In genomic region chr20:53829706-53830521, GRCh38 we compare ENCODE assay signal across 8 cellular contexts.
DNase-seq lines count a peak whose midpoint lies in the region; TF ChIP-seq lines count a peak whose summit lies in the region.

No MANE protein-coding gene starts in this region.

- H3K4me2 ChIP-seq in fibroblast of lung (ENCODE audit: extremely low read depth, insufficient read depth, low read length): peak overlapping the region; percentile 90

- no peaks in the 10 kb centered on the region for H4K20me1 ChIP-seq in fibroblast of lung (ENCODE audit: control insufficient read depth, extremely low read depth, insufficient read depth, low read length)

- no peaks in the 10 kb centered on the region for H3K9me3 ChIP-seq in SJSA1 (replicated peaks)
- H3K9me3 ChIP-seq in fibroblast of lung (ENCODE audit: control insufficient read depth, insufficient read depth, low read depth, low read length): no peaks in the 10 kb centered on the region

- H2AFZ ChIP-seq in fibroblast of lung (ENCODE audit: low read length): no peak overlapping the region

- H3K36me3 ChIP-seq in SJSA1 (no peaks in the 10 kb centered on the region), fibroblast of lung (ENCODE audit: control insufficient read depth, insufficient read depth, low read length) (no peaks in the 10 kb centered on the region), rectal smooth muscle tissue (ENCODE audit: control insufficient read depth, insufficient read depth, low read length) (no peaks in the 10 kb centered on the region)

- no peak for TF ChIP-seq CTCF in fibroblast of lung (conservative IDR thresholded peaks at IDR 0.05 in 1 of 2, IDR thresholded peaks at IDR 0.05 in 1 of 2; ENCODE audit: low read depth in 1 of 2, low read length in 2 of 2)

- H3K27me3 ChIP-seq in SJSA1 (replicated peaks): no peaks in the 10 kb centered on the region
- no peaks in the 10 kb centered on the region for H3K27me3 ChIP-seq in fibroblast of lung (ENCODE audit: control insufficient read depth, insufficient read depth, low read length)
- H3K27me3 ChIP-seq in rectal smooth muscle tissue (ENCODE audit: control insufficient read depth, insufficient read depth, low read length): no peaks in the 10 kb centered on the region

- DNase-seq in EL: peak; percentile 57
- peak; percentile 64 for DNase-seq in HCEC 1CT
- DNase-seq in SJSA1 (ENCODE audit: low read depth in 1 of 2, low spot score in 2 of 2): peak in 1 of 2 experiments; percentile 78
- peak; percentile 12 to 72 for DNase-seq in fibroblast of lung (ENCODE audit: low read depth in 2 of 2)
- DNase-seq in GM19240 (ENCODE audit: insufficient read length, low spot score): no peak
- DNase-seq in OCI-M2 (lab: John Stamatoyannopoulos, UW; ENCODE audit: unreplicated experiment): no peak
- DNase-seq in mesenteric fat pad (ENCODE audit: low spot score): no peak

- H3K79me2 ChIP-seq in fibroblast of lung (ENCODE audit: control insufficient read depth, insufficient read depth, low read length): no peaks in the 10 kb centered on the region

- H3K4me1 ChIP-seq in SJSA1 (replicated peaks) (peaks cover 52% of the 10 kb centered on the region), fibroblast of lung (ENCODE audit: control insufficient read depth, extremely low read depth, insufficient read depth, low read length) (peaks cover 10% of the 10 kb centered on the region), rectal smooth muscle tissue (ENCODE audit: control insufficient read depth, insufficient read depth, low read length) (peaks cover 10% of the 10 kb centered on the region)

- H3K27ac ChIP-seq in SJSA1 (peak overlapping the region; percentile 100), fibroblast of lung (ENCODE audit: insufficient read depth, low read length) (peak overlapping the region; percentile 98), rectal smooth muscle tissue (ENCODE audit: low read depth, low read length) (peak overlapping the region; percentile 67)

- peak overlapping the region; percentile 72 for H3K9ac ChIP-seq in fibroblast of lung (ENCODE audit: insufficient read depth, low read length)
- no peak overlapping the region for H3K9ac ChIP-seq in rectal smooth muscle tissue (ENCODE audit: low read length)

- H3K4me3 ChIP-seq in SJSA1 (peak overlapping the region; percentile 17), fibroblast of lung (replicated peaks in 1 of 4; ENCODE audit: control extremely low read depth in 1 of 4, insufficient read depth in 1 of 4, low read depth in 3 of 4, low read length in 4 of 4) (peak overlapping the region in 3 of 4 experiments; percentile 28 to 59 (median 47)), rectal smooth muscle tissue (ENCODE audit: low read length) (peak overlapping the region; percentile 7)

Comparison
In these comparisons a context has a peak if more than half of its experiments do, and no peak if none do; other contexts are left out.
1. DNase-seq: peak in EL (single experiment), HCEC 1CT (single experiment) and fibroblast of lung (2 of 2); none in GM19240 (single experiment), OCI-M2 (single experiment) and mesenteric fat pad (single experiment).
2. Peak in every context shown above with its lines, with median percentiles within 50 percentile points of each other: H3K27ac ChIP-seq and H3K4me3 ChIP-seq.